In the genomic region with DNA sequence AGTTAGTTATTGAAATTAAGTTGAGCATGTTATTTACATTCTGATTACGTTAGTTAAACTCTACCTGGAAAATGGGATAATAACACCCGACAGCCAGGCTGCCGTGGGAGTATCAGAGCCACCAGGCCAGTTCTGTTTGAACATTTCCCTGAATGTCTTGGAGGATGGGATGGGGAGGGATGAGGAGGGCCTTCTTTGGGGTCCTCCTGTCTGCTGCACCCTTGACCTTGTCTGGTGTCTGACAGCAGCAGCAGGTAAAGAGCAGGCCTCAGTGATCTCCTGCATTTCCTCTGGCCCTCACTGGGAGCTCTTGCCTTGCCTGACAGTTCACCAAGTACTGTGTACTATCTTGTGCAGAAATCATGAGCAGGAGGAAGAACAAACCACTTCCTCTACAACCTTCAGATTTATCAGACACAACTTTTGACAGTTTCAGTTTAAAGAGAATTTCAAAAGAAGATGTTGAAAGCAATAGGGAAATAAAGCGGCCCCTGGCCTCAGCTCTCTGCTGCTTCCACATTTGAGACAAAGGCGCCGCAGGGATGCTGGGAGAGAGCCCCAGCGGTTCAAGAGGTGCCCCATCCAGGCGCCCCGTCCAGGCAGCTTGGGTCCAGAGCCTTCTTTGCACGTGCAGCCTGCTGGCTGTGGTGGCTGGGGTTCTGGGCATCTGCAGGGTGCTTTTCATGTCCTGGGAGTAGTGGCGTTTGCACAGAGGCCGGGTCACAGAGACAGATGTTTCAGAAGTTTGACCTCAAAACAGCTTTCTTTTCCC, we compare ENCODE assay signal across 7 cellular contexts. TPM values are rescaled to one million over a fixed set of nuclear protein-coding genes. Genes with fewer than 3 reads are reported as not detected.
DNase-seq lines count a peak whose midpoint lies in the region; ATAC-seq and TF ChIP-seq lines count a peak whose summit lies in the region.

No MANE protein-coding gene starts in this region.

- H3K4me1 ChIP-seq in smooth muscle cell (ENCODE audit: low read depth), result peaks cover 10% of the 10 kb centered on the region

- H3K4me3 Mint-ChIP-seq in effector memory CD8-positive, alpha-beta T cell, result peak overlapping the region; percentile 84 to 88
- H3K4me3 Mint-ChIP-seq in stimulated activated naive CD8-positive, alpha-beta T cell treated with anti-CD3 and anti-CD28 coated beads, Interleukin-15, Interleukin-2, amounts not matched to agents 100 ng/mL and 50 ng/mL, for 24 hours, result peak overlapping the region; percentile 46
- H3K4me3 Mint-ChIP-seq in chondrocyte (ENCODE audit: unreplicated experiment), result no peak overlapping the region

- H3K9ac ChIP-seq in smooth muscle cell (ENCODE audit: low read depth), result no peak overlapping the region

- H4K20me1 ChIP-seq in smooth muscle cell (ENCODE audit: low read depth), result peaks cover 100% of the 10 kb centered on the region

- H3K36me3 ChIP-seq in smooth muscle cell (ENCODE audit: low read depth), result no peaks in the 10 kb centered on the region

- 76% methylated on average over 12 of the region's 12 CpGs for WGBS in smooth muscle cell (ENCODE audit: low lambda C conversion rate)

- no peak for DNase-seq in RWPE1 (ENCODE audit: low spot score)
- DNase-seq in effector memory CD8-positive, alpha-beta T cell, result peak; percentile 20 to 39 (median 33)
- no peak for DNase-seq in chondrocyte (ENCODE audit: low spot score)
- DNase-seq in smooth muscle cell (lab: John Stamatoyannopoulos, UW; ENCODE audit: unreplicated experiment), result no peak

- POLR2A ChIA-PET in RWPE1 (lab: Yijun Ruan, JAX; ENCODE audit: low non-redundant PET), result no interaction called here

- CTCF ChIA-PET in RWPE1 (lab: Yijun Ruan, JAX), result interaction anchor here (0.6 kb wide), 1 partner anchor 8 kb away, joined by 3 read pairs; no protein-coding TSS in a partner anchor

- no peaks in the 10 kb centered on the region for H3K27me3 ChIP-seq in smooth muscle cell (ENCODE audit: low read depth)

- peak overlapping the region; percentile 95 to 97 for H3K27ac Mint-ChIP-seq in effector memory CD8-positive, alpha-beta T cell
- H3K27ac Mint-ChIP-seq in stimulated activated naive CD8-positive, alpha-beta T cell treated with anti-CD3 and anti-CD28 coated beads, Interleukin-15, Interleukin-2, amounts not matched to agents 100 ng/mL and 50 ng/mL, for 24 hours, result peak overlapping the region; percentile 61
- H3K27ac Mint-ChIP-seq in chondrocyte (ENCODE audit: unreplicated experiment), result no peak overlapping the region

- H3K9me3 Mint-ChIP-seq in effector memory CD8-positive, alpha-beta T cell, result no peaks in the 10 kb centered on the region
- no peaks in the 10 kb centered on the region for H3K9me3 Mint-ChIP-seq in stimulated activated naive CD8-positive, alpha-beta T cell treated with anti-CD3 and anti-CD28 coated beads, Interleukin-15, Interleukin-2, amounts not matched to agents 100 ng/mL and 50 ng/mL, for 24 hours
- no peaks in the 10 kb centered on the region for H3K9me3 Mint-ChIP-seq in chondrocyte (ENCODE audit: low read depth)

- no peak overlapping the region for H3K4me2 ChIP-seq in smooth muscle cell

- H3K79me2 ChIP-seq in smooth muscle cell (ENCODE audit: low read depth), result peaks cover 91% of the 10 kb centered on the region

- peak overlapping the region; percentile 52 for H3K27ac ChIP-seq in RWPE1
- H3K27ac ChIP-seq in smooth muscle cell (ENCODE audit: low read depth), result no peak overlapping the region

- H3F3A ChIP-seq in smooth muscle cell (ENCODE audit: low read depth), result no peaks in the 10 kb centered on the region

- H3K4me3 ChIP-seq in smooth muscle cell, result no peak overlapping the region

- H3K9me3 ChIP-seq in smooth muscle cell (replicated peaks; ENCODE audit: low read depth), result no peaks in the 10 kb centered on the region

- no peaks in the 10 kb centered on the region for H3K27me3 Mint-ChIP-seq in effector memory CD8-positive, alpha-beta T cell
- H3K27me3 Mint-ChIP-seq in stimulated activated naive CD8-positive, alpha-beta T cell treated with anti-CD3 and anti-CD28 coated beads, Interleukin-15, Interleukin-2, amounts not matched to agents 100 ng/mL and 50 ng/mL, for 24 hours, result no peaks in the 10 kb centered on the region
- H3K27me3 Mint-ChIP-seq in chondrocyte (ENCODE audit: low read depth), result no peaks in the 10 kb centered on the region

- H2AFZ ChIP-seq in smooth muscle cell (ENCODE audit: low read depth), result no peak overlapping the region

- peaks cover 45% of the 10 kb centered on the region for H3K36me3 Mint-ChIP-seq in effector memory CD8-positive, alpha-beta T cell (ENCODE audit: insufficient read depth)
- peaks cover 1% of the 10 kb centered on the region for H3K36me3 Mint-ChIP-seq in stimulated activated naive CD8-positive, alpha-beta T cell treated with anti-CD3 and anti-CD28 coated beads, Interleukin-15, Interleukin-2, amounts not matched to agents 100 ng/mL and 50 ng/mL, for 24 hours (ENCODE audit: low read depth)
- H3K36me3 Mint-ChIP-seq in chondrocyte (ENCODE audit: low read depth), result no peaks in the 10 kb centered on the region

- H3K4me1 Mint-ChIP-seq in effector memory CD8-positive, alpha-beta T cell (ENCODE audit: low read depth in 2 of 2), result peaks cover 70 to 72% of the 10 kb centered on the region in 2 donors
- H3K4me1 Mint-ChIP-seq in stimulated activated naive CD8-positive, alpha-beta T cell treated with anti-CD3 and anti-CD28 coated beads, Interleukin-15, Interleukin-2, amounts not matched to agents 100 ng/mL and 50 ng/mL, for 24 hours (ENCODE audit: low read depth), result peaks cover 66% of the 10 kb centered on the region
- peaks cover 47% of the 10 kb centered on the region for H3K4me1 Mint-ChIP-seq in chondrocyte (ENCODE audit: low read depth)

- no peak for TF ChIP-seq CTCF in RWPE1 (conservative IDR thresholded peaks at IDR 0.05; ENCODE audit: low read depth)
- no peak for TF ChIP-seq CTCF in chondrocyte (IDR thresholded peaks at IDR 0.05)
- TF ChIP-seq CTCF in smooth muscle cell (IDR thresholded peaks at IDR 0.05; ENCODE audit: borderline replicate concordance, insufficient read depth, poor library complexity, severe bottlenecking), result no peak

- peak; percentile 80 for ATAC-seq in GM19035 (IDR thresholded peaks at IDR 0.05; ENCODE audit: unreplicated experiment)
- ATAC-seq in HG02938 (IDR thresholded peaks at IDR 0.05; ENCODE audit: unreplicated experiment), result peak; percentile 86
- peak; percentile 90 for ATAC-seq in effector memory CD8-positive, alpha-beta T cell (replicated peaks)

RNA-seq across cellular contexts. Expression of gene CMIP, which starts 25.3 kb away (rescaled TPM):
- total RNA-seq in chondrocyte, result 61.4 to 69.6 TPM (median 62.9 TPM) in 3 replicates
- 22.5 and 44.5 TPM in 2 replicates for total RNA-seq in smooth muscle cell
- polyA plus RNA-seq in smooth muscle cell, result 2.5 and 9.4 TPM in 2 replicates

Comparison
In these comparisons a context has a peak if more than half of its experiments do, and no peak if none do; other contexts are left out.
1. DNase-seq: peak in effector memory CD8-positive, alpha-beta T cell (3 of 3); none in RWPE1 (single experiment), chondrocyte (single experiment) and smooth muscle cell (single experiment).
2. Peak in every context shown above with its lines, with median percentiles within 50 percentile points of each other: ATAC-seq.